Comparison of ENCODE assay signal across 9 cellular contexts in genomic region chr20:3658708-3659491, GRCh38. TPM values are rescaled to one million over a fixed set of nuclear protein-coding genes. Genes with fewer than 3 reads are reported as not detected.
A peak's percentile ranks its signal among the peaks of the same experiment; 100 is the strongest.
DNase-seq lines count a peak whose midpoint lies in the region; ATAC-seq and TF ChIP-seq lines count a peak whose summit lies in the region.
"Had no signal": no experiment of that assay in that cellular context is flagged by ENCODE, and none has a peak within 500 bp of the region (broad histone marks: within the 10 kb centered on the region; RNA-seq: fewer than 3 reads in every experiment).

No MANE protein-coding gene starts in this region.

- H3K9ac ChIP-seq in endodermal cell (ENCODE audit: extremely low read depth, low read length, poor library complexity, severe bottlenecking) (no peak overlapping the region), trophoblast cell (ENCODE audit: low read length) (no peak overlapping the region)

- H4K12ac ChIP-seq in trophoblast cell (ENCODE audit: low read depth, low read length) = no peak overlapping the region

- H3K4ac ChIP-seq in trophoblast cell (ENCODE audit: low read depth, low read length) = no peak overlapping the region

- H2AFZ ChIP-seq in trophoblast cell (ENCODE audit: insufficient read depth, low read length, poor library complexity) = no peak overlapping the region

- no peak overlapping the region for H3K4me3 Mint-ChIP-seq in activated naive CD4-positive, alpha-beta T cell treated with anti-CD3 and anti-CD28 coated beads for 36 hours
- H3K4me3 Mint-ChIP-seq in activated naive CD4-positive, alpha-beta T cell treated with anti-CD3 and anti-CD28 coated beads, Interleukin-2, amount 10 ng/mL, durations not matched to agents 7 days and 5 days = no peak overlapping the region
- H3K4me3 Mint-ChIP-seq in stimulated activated naive CD8-positive, alpha-beta T cell treated with anti-CD3 and anti-CD28 coated beads, Interleukin-15, amount 100 ng/mL, for 72 hours = peak overlapping the region in 1 of 2 donors; percentile 0
- H3K4me3 Mint-ChIP-seq in endodermal cell = no peak overlapping the region
- no peak overlapping the region for H3K4me3 Mint-ChIP-seq in activated T-helper 2 cell treated with anti-CD3 and anti-CD28 coated beads, Interferon-gamma antibody, Interleukin-2, Interleukin-4, amounts not matched to agents 10 μg/mL and 5 μg/mL and 100 μg/mL, durations not matched to agents 14 hours and 24 hours and 36 hours (ENCODE audit: low read depth)
- H3K4me3 Mint-ChIP-seq: CD4-positive, CD25-positive, alpha-beta regulatory T cell had no signal

- H3K27ac Mint-ChIP-seq in activated naive CD4-positive, alpha-beta T cell treated with anti-CD3 and anti-CD28 coated beads for 36 hours = no peak overlapping the region
- H3K27ac Mint-ChIP-seq in activated naive CD4-positive, alpha-beta T cell treated with anti-CD3 and anti-CD28 coated beads, Interleukin-2, amount 10 ng/mL, durations not matched to agents 7 days and 5 days = no peak overlapping the region
- peak overlapping the region in 1 of 2 donors; percentile 51 for H3K27ac Mint-ChIP-seq in stimulated activated naive CD8-positive, alpha-beta T cell treated with anti-CD3 and anti-CD28 coated beads, Interleukin-15, amount 100 ng/mL, for 72 hours
- no peak overlapping the region for H3K27ac Mint-ChIP-seq in endodermal cell
- no peak overlapping the region for H3K27ac Mint-ChIP-seq in activated T-helper 2 cell treated with anti-CD3 and anti-CD28 coated beads, Interferon-gamma antibody, Interleukin-2, Interleukin-4, amounts not matched to agents 10 μg/mL and 5 μg/mL and 100 μg/mL, durations not matched to agents 14 hours and 24 hours and 36 hours
- H3K27ac Mint-ChIP-seq: CD4-positive, CD25-positive, alpha-beta regulatory T cell had no signal

- H2BK5ac ChIP-seq in trophoblast cell (ENCODE audit: low read depth, low read length, poor library complexity) = no peak overlapping the region

- H3K23ac ChIP-seq in trophoblast cell (ENCODE audit: low read length) = no peak overlapping the region

- intact Hi-C loops in activated naive CD4-positive, alpha-beta T cell treated with anti-CD3 and anti-CD28 coated beads for 36 hours (cut with micrococcal nuclease) = no loop called here
- intact Hi-C loops in activated T-helper 2 cell treated with anti-CD3 and anti-CD28 coated beads, Interferon-gamma antibody, Interleukin-2, Interleukin-4, amounts not matched to agents 10 μg/mL and 5 μg/mL and 100 μg/mL, durations not matched to agents 14 hours and 24 hours and 36 hours (cut with micrococcal nuclease) = no loop called here

- H2BK12ac ChIP-seq in trophoblast cell (ENCODE audit: low read length) = no peak overlapping the region

- CTCF ChIA-PET in activated naive CD4-positive, alpha-beta T cell treated with anti-CD3 and anti-CD28 coated beads for 36 hours (lab: Charles Lee) = interaction anchor here (0.7 to 1.0 kb wide), 2 partner anchors 18 to 57 kb away, joined by 3 read pairs; no protein-coding TSS in a partner anchor
- CTCF ChIA-PET in activated naive CD4-positive, alpha-beta T cell treated with anti-CD3 and anti-CD28 coated beads, Interleukin-2, amount 10 ng/mL, durations not matched to agents 7 days and 5 days (lab: Charles Lee) = interaction anchor here (0.8 to 2.3 kb wide), 5 partner anchors 17 to 89 kb away, joined by 3 to 10 read pairs (median 3); no protein-coding TSS in a partner anchor

- H3K4me3 ChIP-seq in endodermal cell (ENCODE audit: low read length) = no peak overlapping the region
- no peak overlapping the region for H3K4me3 ChIP-seq in trophoblast cell (ENCODE audit: low read depth, low read length)

- H3K9me3 ChIP-seq in endodermal cell (ENCODE audit: control insufficient read depth, low read length) (no peaks in the 10 kb centered on the region), trophoblast cell (ENCODE audit: insufficient read depth, low read depth, low read length) (peaks cover 13% of the 10 kb centered on the region)

- H3K27me3 Mint-ChIP-seq in activated naive CD4-positive, alpha-beta T cell treated with anti-CD3 and anti-CD28 coated beads for 36 hours (ENCODE audit: low read depth) = peaks cover 29% of the 10 kb centered on the region
- peaks cover 88% of the 10 kb centered on the region for H3K27me3 Mint-ChIP-seq in activated naive CD4-positive, alpha-beta T cell treated with anti-CD3 and anti-CD28 coated beads, Interleukin-2, amount 10 ng/mL, durations not matched to agents 7 days and 5 days
- H3K27me3 Mint-ChIP-seq in stimulated activated naive CD8-positive, alpha-beta T cell treated with anti-CD3 and anti-CD28 coated beads, Interleukin-15, amount 100 ng/mL, for 72 hours = peaks cover 58% of the 10 kb centered on the region
- H3K27me3 Mint-ChIP-seq in endodermal cell (ENCODE audit: insufficient read depth) = peaks cover 67% of the 10 kb centered on the region
- H3K27me3 Mint-ChIP-seq in activated T-helper 2 cell treated with anti-CD3 and anti-CD28 coated beads, Interferon-gamma antibody, Interleukin-2, Interleukin-4, amounts not matched to agents 10 μg/mL and 5 μg/mL and 100 μg/mL, durations not matched to agents 14 hours and 24 hours and 36 hours (ENCODE audit: low read depth) = peaks cover 41% of the 10 kb centered on the region

- no peaks in the 10 kb centered on the region for H3K79me1 ChIP-seq in trophoblast cell (ENCODE audit: low read length)

- no peaks in the 10 kb centered on the region for H3K36me3 Mint-ChIP-seq in activated naive CD4-positive, alpha-beta T cell treated with anti-CD3 and anti-CD28 coated beads for 36 hours (ENCODE audit: low read depth)
- no peaks in the 10 kb centered on the region for H3K36me3 Mint-ChIP-seq in activated naive CD4-positive, alpha-beta T cell treated with anti-CD3 and anti-CD28 coated beads, Interleukin-2, amount 10 ng/mL, durations not matched to agents 7 days and 5 days
- no peaks in the 10 kb centered on the region for H3K36me3 Mint-ChIP-seq in endodermal cell (ENCODE audit: low read depth)
- no peaks in the 10 kb centered on the region for H3K36me3 Mint-ChIP-seq in activated T-helper 2 cell treated with anti-CD3 and anti-CD28 coated beads, Interferon-gamma antibody, Interleukin-2, Interleukin-4, amounts not matched to agents 10 μg/mL and 5 μg/mL and 100 μg/mL, durations not matched to agents 14 hours and 24 hours and 36 hours (ENCODE audit: low read depth)
- H3K36me3 Mint-ChIP-seq: CD4-positive, CD25-positive, alpha-beta regulatory T cell had no signal

- no peak overlapping the region for H3K14ac ChIP-seq in trophoblast cell (ENCODE audit: low read length)

- no peak overlapping the region for H3K18ac ChIP-seq in trophoblast cell (ENCODE audit: low read length)

- H3K4me1 ChIP-seq in endodermal cell (ENCODE audit: control insufficient read depth, insufficient read depth, low read length) (no peaks in the 10 kb centered on the region), trophoblast cell (ENCODE audit: control insufficient read depth in 1 of 2, insufficient read depth in 2 of 2, low read length in 2 of 2) (peaks cover 0 to 3% of the 10 kb centered on the region in 2 experiments)

- H3K27ac ChIP-seq in endodermal cell (ENCODE audit: low read depth, low read length) (no peak overlapping the region), trophoblast cell (ENCODE audit: low read depth, low read length) (no peak overlapping the region)

- WGBS in endodermal cell (ENCODE audit: insufficient coverage in 1 of 2, insufficient read length in 1 of 2), 2 experiments = 91 to 100% methylated on average over 2 to 8 of the region's 8 CpGs
- no CpG with 5 or more reads among the region's 8 CpGs for whole genome bisulfite sequencing in trophoblast cell (ENCODE audit: extremely low coverage, insufficient coverage, insufficient read length)

- H2BK120ac ChIP-seq in trophoblast cell (ENCODE audit: insufficient read depth, low read length, poor library complexity) = no peak overlapping the region

- no peak overlapping the region for H2AK5ac ChIP-seq in trophoblast cell (ENCODE audit: low read length)

- H4K8ac ChIP-seq in trophoblast cell (ENCODE audit: low read depth, low read length) = no peak overlapping the region

- H3K27me3 ChIP-seq in endodermal cell (ENCODE audit: control insufficient read depth, insufficient read depth, low read length, poor library complexity, severe bottlenecking) (peaks cover 47% of the 10 kb centered on the region), trophoblast cell (ENCODE audit: insufficient read depth, low read length) (no peaks in the 10 kb centered on the region)

- H3K9me3 Mint-ChIP-seq in activated naive CD4-positive, alpha-beta T cell treated with anti-CD3 and anti-CD28 coated beads for 36 hours = no peaks in the 10 kb centered on the region
- no peaks in the 10 kb centered on the region for H3K9me3 Mint-ChIP-seq in activated naive CD4-positive, alpha-beta T cell treated with anti-CD3 and anti-CD28 coated beads, Interleukin-2, amount 10 ng/mL, durations not matched to agents 7 days and 5 days
- H3K9me3 Mint-ChIP-seq in stimulated activated naive CD8-positive, alpha-beta T cell treated with anti-CD3 and anti-CD28 coated beads, Interleukin-15, amount 100 ng/mL, for 72 hours = no peaks in the 10 kb centered on the region
- H3K9me3 Mint-ChIP-seq in endodermal cell = peaks cover 7% of the 10 kb centered on the region
- H3K9me3 Mint-ChIP-seq in activated T-helper 2 cell treated with anti-CD3 and anti-CD28 coated beads, Interferon-gamma antibody, Interleukin-2, Interleukin-4, amounts not matched to agents 10 μg/mL and 5 μg/mL and 100 μg/mL, durations not matched to agents 14 hours and 24 hours and 36 hours = no peaks in the 10 kb centered on the region

- peaks cover 4% of the 10 kb centered on the region for H3K4me1 Mint-ChIP-seq in activated naive CD4-positive, alpha-beta T cell treated with anti-CD3 and anti-CD28 coated beads for 36 hours (ENCODE audit: low read depth)
- H3K4me1 Mint-ChIP-seq in activated naive CD4-positive, alpha-beta T cell treated with anti-CD3 and anti-CD28 coated beads, Interleukin-2, amount 10 ng/mL, durations not matched to agents 7 days and 5 days = peaks cover 15% of the 10 kb centered on the region
- H3K4me1 Mint-ChIP-seq in stimulated activated naive CD8-positive, alpha-beta T cell treated with anti-CD3 and anti-CD28 coated beads, Interleukin-15, amount 100 ng/mL, for 72 hours = peaks cover 17% of the 10 kb centered on the region
- H3K4me1 Mint-ChIP-seq in endodermal cell = peaks cover 3% of the 10 kb centered on the region
- peaks cover 7% of the 10 kb centered on the region for H3K4me1 Mint-ChIP-seq in activated T-helper 2 cell treated with anti-CD3 and anti-CD28 coated beads, Interferon-gamma antibody, Interleukin-2, Interleukin-4, amounts not matched to agents 10 μg/mL and 5 μg/mL and 100 μg/mL, durations not matched to agents 14 hours and 24 hours and 36 hours (ENCODE audit: low read depth)

- H3K79me2 ChIP-seq in trophoblast cell (ENCODE audit: control insufficient read depth, insufficient read depth, low read length, poor library complexity) = no peaks in the 10 kb centered on the region

- no peak overlapping the region for H3K4me2 ChIP-seq in trophoblast cell (ENCODE audit: low read length)

- no peak overlapping the region for H4K91ac ChIP-seq in trophoblast cell (ENCODE audit: low read depth, low read length)

- peak; percentile 45 for DNase-seq in activated naive CD4-positive, alpha-beta T cell treated with anti-CD3 and anti-CD28 coated beads for 36 hours
- no peak for DNase-seq in activated naive CD4-positive, alpha-beta T cell treated with anti-CD3 and anti-CD28 coated beads, Interleukin-2, amount 10 ng/mL, durations not matched to agents 7 days and 5 days
- DNase-seq in SHP77 (lab: John Stamatoyannopoulos, UW) (peak; percentile 10 to 34), endodermal cell (no peak), trophoblast cell (no peak)
- peak in 1 of 2 donors; percentile 50 for DNase-seq in stimulated activated naive CD8-positive, alpha-beta T cell treated with anti-CD3 and anti-CD28 coated beads, Interleukin-15, amount 100 ng/mL, for 72 hours
- no peak for DNase-seq in activated T-helper 2 cell treated with anti-CD3 and anti-CD28 coated beads, Interferon-gamma antibody, Interleukin-2, Interleukin-4, amounts not matched to agents 10 μg/mL and 5 μg/mL and 100 μg/mL, durations not matched to agents 14 hours and 24 hours and 36 hours (ENCODE audit: low spot score)

- H3K36me3 ChIP-seq in endodermal cell (ENCODE audit: control insufficient read depth, insufficient read depth, low read length) (no peaks in the 10 kb centered on the region), trophoblast cell (ENCODE audit: control insufficient read depth in 1 of 2, insufficient read depth in 2 of 2, low read length in 2 of 2) (no peaks in the 10 kb centered on the region)

- TF ChIP-seq CTCF in endodermal cell (conservative IDR thresholded peaks at IDR 0.05) = no peak

- peak; percentile 83 for ATAC-seq in HG03045 (IDR thresholded peaks at IDR 0.05; ENCODE audit: unreplicated experiment)
- peak; percentile 88 for ATAC-seq in stimulated activated naive CD8-positive, alpha-beta T cell treated with anti-CD3 and anti-CD28 coated beads, Interleukin-15, amount 100 ng/mL, for 72 hours

RNA-seq across cellular contexts. Expression of gene GFRA4, which starts 4.3 kb away (rescaled TPM):
- not detected for total RNA-seq in activated naive CD4-positive, alpha-beta T cell treated with anti-CD3 and anti-CD28 coated beads for 36 hours
- not detected for total RNA-seq in endodermal cell
- not detected for polyA plus RNA-seq in endodermal cell (2013, experiment 1 of 2)
- not detected for polyA plus RNA-seq in endodermal cell (2013, experiment 2 of 2)
- polyA plus RNA-seq in trophoblast cell (2013) = not detected in 2 replicates
- not detected in 2 replicates for total RNA-seq in activated T-helper 2 cell treated with anti-CD3 and anti-CD28 coated beads, Interferon-gamma antibody, Interleukin-2, Interleukin-4, amounts not matched to agents 10 μg/mL and 5 μg/mL and 100 μg/mL, durations not matched to agents 14 hours and 24 hours and 36 hours
- total RNA-seq: CD4-positive, CD25-positive, alpha-beta regulatory T cell had no signal
- polyA plus RNA-seq: CD4-positive, CD25-positive, alpha-beta regulatory T cell had no signal

RNA-seq across cellular contexts. Expression of gene ADAM33, which starts 22.9 kb away (rescaled TPM):
- total RNA-seq in activated naive CD4-positive, alpha-beta T cell treated with anti-CD3 and anti-CD28 coated beads for 36 hours = not detected
- 1 to 10 TPM; 3.0 to 3.3 TPM for total RNA-seq in endodermal cell
- polyA plus RNA-seq in endodermal cell (2013, experiment 1 of 2) = 7.7 TPM
- polyA plus RNA-seq in endodermal cell (2013, experiment 2 of 2) = 6.9 TPM
- polyA plus RNA-seq in trophoblast cell (2013) = 10.1 and 10.4 TPM in 2 replicates
- total RNA-seq in activated T-helper 2 cell treated with anti-CD3 and anti-CD28 coated beads, Interferon-gamma antibody, Interleukin-2, Interleukin-4, amounts not matched to agents 10 μg/mL and 5 μg/mL and 100 μg/mL, durations not matched to agents 14 hours and 24 hours and 36 hours = not detected in 2 replicates
- total RNA-seq: CD4-positive, CD25-positive, alpha-beta regulatory T cell had no signal
- polyA plus RNA-seq: CD4-positive, CD25-positive, alpha-beta regulatory T cell had no signal

RNA-seq across cellular contexts. Expression of gene SIGLEC1, which starts 53.5 kb away (rescaled TPM):
- total RNA-seq in activated naive CD4-positive, alpha-beta T cell treated with anti-CD3 and anti-CD28 coated beads for 36 hours = under 1 TPM in 1 of 2 experiments, not detected in 1; 0.02 TPM
- total RNA-seq in endodermal cell = not detected
- not detected for polyA plus RNA-seq in endodermal cell (2013, experiment 1 of 2)
- not detected for polyA plus RNA-seq in endodermal cell (2013, experiment 2 of 2)
- 0.01 TPM in 2 replicates for polyA plus RNA-seq in trophoblast cell (2013)
- total RNA-seq in activated T-helper 2 cell treated with anti-CD3 and anti-CD28 coated beads, Interferon-gamma antibody, Interleukin-2, Interleukin-4, amounts not matched to agents 10 μg/mL and 5 μg/mL and 100 μg/mL, durations not matched to agents 14 hours and 24 hours and 36 hours = not detected in 2 replicates
- total RNA-seq: CD4-positive, CD25-positive, alpha-beta regulatory T cell had no signal
- polyA plus RNA-seq: CD4-positive, CD25-positive, alpha-beta regulatory T cell had no signal

Comparison
In these comparisons a context has a peak if more than half of its experiments do, and no peak if none do; other contexts are left out.
1. DNase-seq: peak in activated naive CD4-positive, alpha-beta T cell treated with anti-CD3 and anti-CD28 coated beads for 36 hours (single experiment) and SHP77 (2 of 2); none in activated naive CD4-positive, alpha-beta T cell treated with anti-CD3 and anti-CD28 coated beads, Interleukin-2, amount 10 ng/mL, durations not matched to agents 7 days and 5 days (single experiment), endodermal cell (single experiment), trophoblast cell (0 of 2) and activated T-helper 2 cell treated with anti-CD3 and anti-CD28 coated beads, Interferon-gamma antibody, Interleukin-2, Interleukin-4, amounts not matched to agents 10 μg/mL and 5 μg/mL and 100 μg/mL, durations not matched to agents 14 hours and 24 hours and 36 hours (single experiment).